ENCODE assay signal across 19 cellular contexts in genomic region chr1:162128693-162129356, GRCh38. TPM values are rescaled to one million over a fixed set of nuclear protein-coding genes. Genes with fewer than 3 reads are reported as not detected.
DNase-seq lines count a peak whose midpoint lies in the region; ATAC-seq and TF ChIP-seq lines count a peak whose summit lies in the region.
"Had no signal": no experiment of that assay in that cellular context is flagged by ENCODE, and none has a peak within 500 bp of the region (broad histone marks: within the 10 kb centered on the region; RNA-seq: fewer than 3 reads in every experiment).

No MANE protein-coding gene starts in this region.

- TF ChIP-seq CTCF in GM23338 (conservative IDR thresholded peaks at IDR 0.05; ENCODE audit: low read depth in 2 of 2) (no peak), esophagus muscularis mucosa (IDR thresholded peaks at IDR 0.05) (no peak), neural progenitor cell (IDR thresholded peaks at IDR 0.05) (no peak), sigmoid colon (IDR thresholded peaks at IDR 0.05) (no peak)

- no peak overlapping the region for H3K9ac ChIP-seq in neural progenitor cell

- 85% methylated on average over 6 of the region's 6 CpGs for WGBS in esophagus muscularis mucosa
- 84% methylated on average over 6 of the region's 6 CpGs for WGBS in sigmoid colon, 2 donors

- peaks cover 9% of the 10 kb centered on the region; the same call in 2 of the 3 replicates for H3K36me3 Mint-ChIP-seq in GM23338 (ENCODE audit: low read depth)
- peaks cover 12% of the 10 kb centered on the region for H3K36me3 Mint-ChIP-seq in neural progenitor cell
- H3K36me3 Mint-ChIP-seq: CD4-positive, CD25-positive, alpha-beta regulatory T cell; CD8-positive, alpha-beta memory T cell; IgD-negative memory B cell had no signal

- 0 out of 2 replicates have a peak overlapping the region, but pooled peaks have one; percentile 1 for H3K27ac ChIP-seq in GM23338 (ENCODE audit: low read depth)
- no peak overlapping the region for H3K27ac ChIP-seq in esophagus muscularis mucosa (replicated peaks in 1 of 4)
- H3K27ac ChIP-seq in neural progenitor cell = peak overlapping the region; percentile 31
- H3K27ac ChIP-seq in sigmoid colon = no peak overlapping the region

- H3K4me1 Mint-ChIP-seq in GM23338 (peaks cover 31% of the 10 kb centered on the region), neural progenitor cell (peaks cover 16% of the 10 kb centered on the region)
- H3K4me1 Mint-ChIP-seq: CD4-positive, CD25-positive, alpha-beta regulatory T cell; CD8-positive, alpha-beta memory T cell; IgD-negative memory B cell had no signal

- H3K27me3 Mint-ChIP-seq in GM23338 (ENCODE audit: insufficient read depth, low read depth, poor library complexity) (peaks cover 9% of the 10 kb centered on the region), neural progenitor cell (ENCODE audit: insufficient read depth, low read depth) (peaks cover 3% of the 10 kb centered on the region)

- TF ChIP-seq POLR2A in esophagus muscularis mucosa (IDR thresholded peaks at IDR 0.05; ENCODE audit: low read depth) = no peak
- no peak for TF ChIP-seq POLR2A in sigmoid colon (IDR thresholded peaks at IDR 0.05)

- H3K79me2 ChIP-seq in GM23338 (replicated peaks; ENCODE audit: insufficient read depth) (peaks cover 11% of the 10 kb centered on the region), neural progenitor cell (ENCODE audit: low read depth) (peaks cover 24% of the 10 kb centered on the region)

- peaks cover 4% of the 10 kb centered on the region; the same call in 2 of the 3 replicates for H3K9me3 Mint-ChIP-seq in GM23338
- peaks cover 20% of the 10 kb centered on the region for H3K9me3 Mint-ChIP-seq in neural progenitor cell
- H3K9me3 Mint-ChIP-seq: CD4-positive, CD25-positive, alpha-beta regulatory T cell had no signal

- H3K27ac Mint-ChIP-seq in GM23338 (peak overlapping the region; percentile 7), neural progenitor cell (no peak overlapping the region)
- H3K27ac Mint-ChIP-seq: CD8-positive, alpha-beta memory T cell; HFFc6; IgD-negative memory B cell had no signal

- 0 out of 2 replicates have a peak, but pooled peaks cover 3% of the 10 kb centered on the region for H3K4me1 ChIP-seq in GM23338 (ENCODE audit: insufficient read depth)
- peaks cover 8 to 17% (median 14%) of the 10 kb centered on the region in 4 donors for H3K4me1 ChIP-seq in esophagus muscularis mucosa
- H3K4me1 ChIP-seq in neural progenitor cell = peaks cover 20% of the 10 kb centered on the region
- H3K4me1 ChIP-seq in sigmoid colon = peaks cover 0 to 45% (median 28%) of the 10 kb centered on the region in 4 donors

- H3K4me3 ChIP-seq in GM23338 (no peak overlapping the region), esophagus muscularis mucosa (no peak overlapping the region), neural progenitor cell (no peak overlapping the region), sigmoid colon (no peak overlapping the region)

- peaks cover 0 to 2% (median 0%) of the 10 kb centered on the region in 4 donors for H3K9me3 ChIP-seq in esophagus muscularis mucosa
- no peaks in the 10 kb centered on the region for H3K9me3 ChIP-seq in neural progenitor cell (ENCODE audit: low read depth)
- peaks cover 0 to 2% (median 0%) of the 10 kb centered on the region in 4 donors for H3K9me3 ChIP-seq in sigmoid colon
- H3K9me3 ChIP-seq: BE2C had no signal

- H3K27me3 ChIP-seq in GM23338 (ENCODE audit: insufficient read depth) = no peaks in the 10 kb centered on the region
- H3K27me3 ChIP-seq in esophagus muscularis mucosa = no peaks in the 10 kb centered on the region
- H3K27me3 ChIP-seq in neural progenitor cell = no peaks in the 10 kb centered on the region
- no peaks in the 10 kb centered on the region for H3K27me3 ChIP-seq in sigmoid colon
- H3K27me3 ChIP-seq: BE2C had no signal

- H4K20me1 ChIP-seq in GM23338 (replicated peaks; ENCODE audit: insufficient read depth) (peaks cover 4% of the 10 kb centered on the region), neural progenitor cell (ENCODE audit: low read depth) (peaks cover 13% of the 10 kb centered on the region)

- H3F3A ChIP-seq in GM23338 (replicated peaks; ENCODE audit: low read depth) (no peaks in the 10 kb centered on the region), neural progenitor cell (ENCODE audit: low read depth) (peaks cover 5% of the 10 kb centered on the region)

- intact Hi-C loops in esophagus muscularis mucosa (cut with DNase I) = no loop called here
- intact Hi-C loops in sigmoid colon (cut with DNase I) = no loop called here

- H3K4me2 ChIP-seq in GM23338 (no peak overlapping the region), neural progenitor cell (peak overlapping the region; percentile 6)

- H3K36me3 ChIP-seq in GM23338 (ENCODE audit: insufficient read depth) (no peaks in the 10 kb centered on the region), esophagus muscularis mucosa (no peaks in the 10 kb centered on the region), neural progenitor cell (no peaks in the 10 kb centered on the region), sigmoid colon (no peaks in the 10 kb centered on the region)
- H3K36me3 ChIP-seq: BE2C had no signal

- no peak for TF ChIP-seq EP300 in esophagus muscularis mucosa (IDR thresholded peaks at IDR 0.05)
- no peak for TF ChIP-seq EP300 in sigmoid colon (IDR thresholded peaks at IDR 0.05)

- H3K9me2 ChIP-seq in GM23338 (ENCODE audit: insufficient read depth) = no peaks in the 10 kb centered on the region

- H2AFZ ChIP-seq in GM23338 (no peak overlapping the region), neural progenitor cell (replicated peaks) (no peak overlapping the region)

- peak; percentile 48; the same call in 2 of the 3 replicates for ATAC-seq in GM23338

- H3K4me3 Mint-ChIP-seq in GM23338 (no peak overlapping the region), neural progenitor cell (no peak overlapping the region)
- H3K4me3 Mint-ChIP-seq: CD4-positive, CD25-positive, alpha-beta regulatory T cell; CD8-positive, alpha-beta memory T cell; HFFc6; IgD-negative memory B cell had no signal

- DNase-seq in GM23338 (ENCODE audit: low spot score) = peak; percentile 34
- peak; percentile 16 for DNase-seq in SW480 (ENCODE audit: low spot score)
- DNase-seq in esophagus muscularis mucosa (ENCODE audit: extremely low spot score) = peak; percentile 39
- peak; percentile 19 for DNase-seq in neural progenitor cell (ENCODE audit: low spot score)
- no peak for DNase-seq in stimulated activated CD4-positive, alpha-beta T cell treated with anti-CD3 and anti-CD28 coated beads, Interleukin-2, amount 100 ng/mL, for 24 hours
- no peak for DNase-seq in DMS53 (lab: John Stamatoyannopoulos, UW)
- DNase-seq in sigmoid colon = no peak
- DNase-seq: ACHN; BE2C; C1 segment of cervical spinal cord; CD4-positive, CD25-positive, alpha-beta regulatory T cell; CD8-positive, alpha-beta memory T cell; COR-L47; DMS79; GF-D8; HCEC 1CT; HFFc6; KBM-7 had no signal

TF ChIP-seq in GM23338, 12 proteins besides CTCF, POLR2A, EP300 and RAD21 (continues in another document):
- TF ChIP-seq ZNF114 (CRISPR knock-in tag; IDR thresholded peaks at IDR 0.05) (no peak), STAT1 (IDR thresholded peaks at IDR 0.05; ENCODE audit: unreplicated experiment) (no peak), NANOG (IDR thresholded peaks at IDR 0.05; ENCODE audit: borderline replicate concordance) (no peak)

RNA-seq across cellular contexts. Expression of gene NOS1AP, which starts 59.3 kb away (rescaled TPM):
- 3.5 and 5.8 TPM in 2 replicates for total RNA-seq in GM23338 (2014; rRNA removed; shearing (Covaris generic))
- polyA plus RNA-seq in GM23338 (2016; fragmentation: Nextera tagmentation; extraction: Ambion mirVana) = 5.8 and 6.6 TPM in 2 replicates
- total RNA-seq in esophagus muscularis mucosa = 1 to 10 TPM in 3 of 4 donors, under 1 TPM in 1; 0.99 to 9.0 (median 4.0) TPM
- total RNA-seq in neural progenitor cell (ENCODE audit: low replicate concordance) = 2.4 and 5.9 TPM in 2 replicates
- total RNA-seq in sigmoid colon = 10 to 100 TPM in 1 of 4 donors, 1 to 10 TPM in 3; 4.6 to 11.9 (median 7.2) TPM
- 1 to 10 TPM; 1.2 to 3.5 (median 3.1) TPM for polyA plus RNA-seq in sigmoid colon
- total RNA-seq: CD4-positive, CD25-positive, alpha-beta regulatory T cell had no signal
- polyA plus RNA-seq: CD4-positive, CD25-positive, alpha-beta regulatory T cell; CD8-positive, alpha-beta memory T cell; IgD-negative memory B cell had no signal

Comparison
In these comparisons a context has a peak if more than half of its experiments do, and no peak if none do; other contexts are left out.
1. DNase-seq: peak in GM23338 (single experiment), SW480 (single experiment), esophagus muscularis mucosa (single experiment) and neural progenitor cell (single experiment); none in stimulated activated CD4-positive, alpha-beta T cell treated with anti-CD3 and anti-CD28 coated beads, Interleukin-2, amount 100 ng/mL, for 24 hours (0 of 2), DMS53 (single experiment) and sigmoid colon (single experiment).
2. H3K27ac ChIP-seq: peak in GM23338 (single experiment) and neural progenitor cell (single experiment); none in esophagus muscularis mucosa (0 of 4) and sigmoid colon (0 of 4).